18 cellular contexts compared by ENCODE assay signal in the genomic region with DNA sequence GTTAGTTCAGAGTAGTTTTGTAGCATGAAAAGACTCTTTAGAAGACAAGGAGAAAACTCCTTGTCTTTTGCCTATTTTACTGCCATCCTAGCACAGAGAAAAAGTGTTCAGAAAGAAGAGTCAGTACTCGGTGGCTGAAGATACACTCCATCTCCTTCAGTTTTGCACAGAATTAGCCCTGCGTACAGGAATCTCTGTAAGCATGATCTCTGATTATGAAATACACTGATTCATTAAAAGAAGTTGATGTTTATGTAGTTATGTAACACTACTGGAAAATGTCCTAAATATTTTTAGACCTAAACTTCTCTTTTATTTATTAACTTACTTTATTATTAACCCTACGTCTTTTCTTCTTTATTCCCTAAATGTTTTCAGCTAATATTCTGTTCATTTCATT.
A peak's percentile ranks its signal among the peaks of the same experiment; 100 is the strongest.
DNase-seq lines count a peak whose midpoint lies in the region; ATAC-seq and TF ChIP-seq lines count a peak whose summit lies in the region.
"Had no signal": no experiment of that assay in that cellular context is flagged by ENCODE, and none has a peak within 500 bp of the region (broad histone marks: within the 10 kb centered on the region; RNA-seq: fewer than 3 reads in every experiment).

No MANE protein-coding gene starts in this region.

- ATAC-seq in HG03521 (IDR thresholded peaks at IDR 0.05; ENCODE audit: unreplicated experiment): no peak

- H3K4me3 ChIP-seq in fibroblast of pulmonary artery (replicated peaks; ENCODE audit: low read depth, low read length): no peak overlapping the region
- H3K4me3 ChIP-seq: MG63 had no signal

- DNase-seq in GM03348 (ENCODE audit: low spot score): peak; percentile 28
- peak; percentile 56 for DNase-seq in amniotic epithelial cell (ENCODE audit: low read depth)
- DNase-seq in fibroblast of pulmonary artery (ENCODE audit: low read depth): peak; percentile 14
- DNase-seq in stromal cell of bone marrow (ENCODE audit: low read depth): peak; percentile 5
- no peak for DNase-seq in LoVo (ENCODE audit: low spot score)
- DNase-seq in erythroblast (lab: John Stamatoyannopoulos, UW): no peak
- DNase-seq: BE2C; Calu3; CD4-positive, alpha-beta T cell; DMS53; H9; KG1; MG63; NCI-H1092; NCI-H146; NCI-H2081 treated with DMSO at 0.1 percent for 48 hours; NCI-H510A had no signal

- no peak for TF ChIP-seq CTCF in fibroblast of pulmonary artery (IDR thresholded peaks at IDR 0.05; ENCODE audit: low read length, missing control alignments)

- no peak for TF ChIP-seq POLR2A in erythroblast (IDR thresholded peaks at IDR 0.05; ENCODE audit: low read length)

Comparison
In these comparisons a context has a peak if more than half of its experiments do, and no peak if none do; other contexts are left out.
1. DNase-seq: peak in GM03348 (single experiment), amniotic epithelial cell (single experiment), fibroblast of pulmonary artery (single experiment) and stromal cell of bone marrow (single experiment); none in LoVo (single experiment) and erythroblast (0 of 2).